Comparison of ENCODE assay signal across 17 cellular contexts in the genomic region with DNA sequence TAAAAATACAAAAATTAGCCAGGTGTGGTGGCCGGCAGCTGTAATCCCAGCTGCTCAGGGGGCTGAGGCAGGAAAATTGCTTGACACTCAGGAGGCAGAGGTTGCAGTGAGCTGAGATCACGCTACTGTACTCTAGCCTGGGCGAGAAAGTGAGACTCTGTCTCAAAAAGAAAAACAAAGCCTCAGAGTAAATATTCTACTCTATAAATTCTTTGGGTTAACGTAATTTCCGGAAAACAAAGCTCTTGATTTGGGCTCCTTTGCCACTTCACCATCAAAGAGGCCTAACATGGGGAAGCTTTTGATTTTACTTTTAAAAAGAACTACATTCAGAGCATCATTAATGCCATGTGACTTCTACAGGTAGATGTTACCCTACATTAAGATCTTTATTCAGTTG.
DNase-seq lines count a peak whose midpoint lies in the region; ATAC-seq and TF ChIP-seq lines count a peak whose summit lies in the region.
"Had no signal": no experiment of that assay in that cellular context is flagged by ENCODE, and none has a peak within 500 bp of the region (broad histone marks: within the 10 kb centered on the region; RNA-seq: fewer than 3 reads in every experiment).

No MANE protein-coding gene starts in this region.

- no peak for TF ChIP-seq POLR2A in Peyer's patch (IDR thresholded peaks at IDR 0.05)

- H3K36me3 ChIP-seq in Peyer's patch: peaks cover 0 to 20% (median 0%) of the 10 kb centered on the region in 3 donors
- H3K36me3 ChIP-seq: gastrocnemius medialis had no signal

- no peak overlapping the region for H3K4me3 ChIP-seq in Peyer's patch
- H3K4me3 ChIP-seq: gastrocnemius medialis, MG63, smooth muscle cell had no signal

- peak overlapping the region in 1 of 4 donors; percentile 49 for H3K27ac ChIP-seq in Peyer's patch

- intact Hi-C loops in posterior cingulate gyrus (cut with DNase I): no loop called here

- H3K27ac Mint-ChIP-seq in activated T-cell treated with anti-CD3 and anti-CD28 coated beads, Interleukin-2, amount 50 U/mL, for 24 hours: peak overlapping the region; percentile 80
- H3K27ac Mint-ChIP-seq in activated naive CD8-positive, alpha-beta T cell treated with anti-CD3 and anti-CD28 coated beads, Interleukin-2, amount 10 ng/mL, durations not matched to agents 7 days and 5 days: peak overlapping the region; percentile 17
- peak overlapping the region in 2 of 3 experiments; percentile 57 to 77 for H3K27ac Mint-ChIP-seq in nephron
- H3K27ac Mint-ChIP-seq: natural killer cell had no signal

- DNase-seq in activated T-cell treated with anti-CD3 and anti-CD28 coated beads, Interleukin-2, amount 50 U/mL, for 24 hours: no peak
- no peak for DNase-seq in activated T-cell treated with anti-CD3 and anti-CD28 coated beads, Interleukin-2, amount 50 U/mL, for 1 hour
- DNase-seq in SW480 (ENCODE audit: low spot score) (peak; percentile 9), HuH-7.5 (ENCODE audit: low spot score) (no peak), posterior cingulate gyrus (no peak), Peyer's patch (no peak)
- DNase-seq in activated naive CD8-positive, alpha-beta T cell treated with anti-CD3 and anti-CD28 coated beads, Interleukin-2, amount 10 ng/mL, durations not matched to agents 7 days and 5 days: no peak
- DNase-seq: ACHN; gastrocnemius medialis; GF-D8; MG63; natural killer cell; NCI-H1436 treated with DMSO at 0.1 percent for 48 hours; stimulated activated CD4-positive, alpha-beta T cell treated with anti-CD3 and anti-CD28 coated beads, Interleukin-4, amount 100 ng/mL, for 1 hour had no signal

- H3K4me1 Mint-ChIP-seq in activated T-cell treated with anti-CD3 and anti-CD28 coated beads, Interleukin-2, amount 50 U/mL, for 24 hours (ENCODE audit: low read depth): peaks cover 65% of the 10 kb centered on the region
- H3K4me1 Mint-ChIP-seq in activated naive CD8-positive, alpha-beta T cell treated with anti-CD3 and anti-CD28 coated beads, Interleukin-2, amount 10 ng/mL, durations not matched to agents 7 days and 5 days: peaks cover 35% of the 10 kb centered on the region
- H3K4me1 Mint-ChIP-seq in nephron: peaks cover 35% of the 10 kb centered on the region
- H3K4me1 Mint-ChIP-seq: natural killer cell had no signal

- peaks cover 84% of the 10 kb centered on the region for H3K36me3 Mint-ChIP-seq in activated T-cell treated with anti-CD3 and anti-CD28 coated beads, Interleukin-2, amount 50 U/mL, for 24 hours (ENCODE audit: low read depth)
- peaks cover 50% of the 10 kb centered on the region for H3K36me3 Mint-ChIP-seq in activated naive CD8-positive, alpha-beta T cell treated with anti-CD3 and anti-CD28 coated beads, Interleukin-2, amount 10 ng/mL, durations not matched to agents 7 days and 5 days
- H3K36me3 Mint-ChIP-seq in nephron (ENCODE audit: low read depth): peaks cover 52% of the 10 kb centered on the region
- H3K36me3 Mint-ChIP-seq: natural killer cell had no signal

- H3K9me3 ChIP-seq in Peyer's patch: no peaks in the 10 kb centered on the region
- H3K9me3 ChIP-seq: gastrocnemius medialis, MG63 had no signal

- no peaks in the 10 kb centered on the region for H3K27me3 ChIP-seq in Peyer's patch
- H3K27me3 ChIP-seq: gastrocnemius medialis, MG63 had no signal

- peak; percentile 16 for ATAC-seq in activated naive CD8-positive, alpha-beta T cell treated with anti-CD3 and anti-CD28 coated beads, Interleukin-2, amount 10 ng/mL, durations not matched to agents 7 days and 5 days (ENCODE audit: low read depth)
- ATAC-seq: natural killer cell had no signal

- TF ChIP-seq CTCF in nephron (IDR thresholded peaks at IDR 0.05; ENCODE audit: unreplicated experiment in 3 of 3) (no peak), Peyer's patch (IDR thresholded peaks at IDR 0.05) (no peak)

- H3K4me1 ChIP-seq in Peyer's patch: no peaks in the 10 kb centered on the region

- H3K4me3 Mint-ChIP-seq in activated T-cell treated with anti-CD3 and anti-CD28 coated beads, Interleukin-2, amount 50 U/mL, for 24 hours: no peak overlapping the region
- peak overlapping the region; percentile 7 for H3K4me3 Mint-ChIP-seq in activated naive CD8-positive, alpha-beta T cell treated with anti-CD3 and anti-CD28 coated beads, Interleukin-2, amount 10 ng/mL, durations not matched to agents 7 days and 5 days
- H3K4me3 Mint-ChIP-seq in nephron: no peak overlapping the region
- H3K4me3 Mint-ChIP-seq: CD14-positive monocyte, natural killer cell had no signal

- no peaks in the 10 kb centered on the region for H3K9me3 Mint-ChIP-seq in activated T-cell treated with anti-CD3 and anti-CD28 coated beads, Interleukin-2, amount 50 U/mL, for 24 hours
- H3K9me3 Mint-ChIP-seq in activated naive CD8-positive, alpha-beta T cell treated with anti-CD3 and anti-CD28 coated beads, Interleukin-2, amount 10 ng/mL, durations not matched to agents 7 days and 5 days: no peaks in the 10 kb centered on the region
- no peaks in the 10 kb centered on the region for H3K9me3 Mint-ChIP-seq in nephron
- H3K9me3 Mint-ChIP-seq: CD14-positive monocyte, natural killer cell had no signal

- POLR2A ChIA-PET in activated naive CD8-positive, alpha-beta T cell treated with anti-CD3 and anti-CD28 coated beads, Interleukin-2, amount 10 ng/mL, durations not matched to agents 7 days and 5 days (lab: Charles Lee): interaction anchor here (0.7 to 1.6 kb wide), 3 partner anchors 13 to 103 kb away, joined by 3 to 8 read pairs (median 5); partner anchors contain the start of gene SERINC5

- H3K27me3 Mint-ChIP-seq in activated T-cell treated with anti-CD3 and anti-CD28 coated beads, Interleukin-2, amount 50 U/mL, for 24 hours: no peaks in the 10 kb centered on the region
- H3K27me3 Mint-ChIP-seq in activated naive CD8-positive, alpha-beta T cell treated with anti-CD3 and anti-CD28 coated beads, Interleukin-2, amount 10 ng/mL, durations not matched to agents 7 days and 5 days: no peaks in the 10 kb centered on the region
- H3K27me3 Mint-ChIP-seq in nephron (ENCODE audit: low read depth): no peaks in the 10 kb centered on the region

Comparison
In these comparisons a context has a peak if more than half of its experiments do, and no peak if none do; other contexts are left out.
1. H3K27ac Mint-ChIP-seq: peak in every context shown above with its lines; median percentile 80 in activated T-cell treated with anti-CD3 and anti-CD28 coated beads, Interleukin-2, amount 50 U/mL, for 24 hours; 67 in nephron; 17 in activated naive CD8-positive, alpha-beta T cell treated with anti-CD3 and anti-CD28 coated beads, Interleukin-2, amount 10 ng/mL, durations not matched to agents 7 days and 5 days.